Comparison of ENCODE assay signal across 8 cellular contexts in genomic region chr2:176126929-176127768, GRCh38. TPM values are rescaled to one million over a fixed set of nuclear protein-coding genes. Genes with fewer than 3 reads are reported as not detected.
A peak's percentile ranks its signal among the peaks of the same experiment; 100 is the strongest.
DNase-seq lines count a peak whose midpoint lies in the region.

No MANE protein-coding gene starts in this region.

- DNase-seq in DMS 273 (lab: John Stamatoyannopoulos, UW; ENCODE audit: unreplicated experiment) (peak; percentile 85), DMS 273 treated with DMSO at 0.1 percent for 48 hours (lab: John Stamatoyannopoulos, UW) (no peak), NCI-H2171 treated with DMSO at 0.1 percent for 48 hours (lab: John Stamatoyannopoulos, UW) (peak; percentile 57), ecto neural progenitor cell (ENCODE audit: low spot score) (peak; percentile 68), myocyte (ENCODE audit: low read depth) (peak; percentile 71), AG20443 (ENCODE audit: low spot score) (no peak)
- DNase-seq in activated CD4-positive, alpha-beta T cell treated with anti-CD3 and anti-CD28 coated beads, Interleukin-2, amount 50 U/mL, for 1 hour: peak; percentile 72
- peak; percentile 31 for DNase-seq in stimulated activated naive CD4-positive, alpha-beta T cell treated with Interleukin-2 at 50 U/mL for 16 hours (lab: John Stamatoyannopoulos, UW)

RNA-seq across cellular contexts. Expression of gene HOXD8, which starts 2.4 kb away (rescaled TPM):
- total RNA-seq in myocyte: 0.88 and 2.2 TPM in 2 replicates
- 2.3 TPM for polyA plus RNA-seq in myocyte (2012)

RNA-seq across cellular contexts. Expression of gene HOXD9, which starts 4.6 kb away (rescaled TPM):
- 0.16 and 0.29 TPM in 2 replicates for total RNA-seq in myocyte
- polyA plus RNA-seq in myocyte (2012): 0.21 TPM

RNA-seq across cellular contexts. Expression of gene HOXD10, which starts 10.6 kb away (rescaled TPM):
- not detected in 2 replicates for total RNA-seq in myocyte
- not detected for polyA plus RNA-seq in myocyte (2012)

RNA-seq across cellular contexts. Expression of gene HOXD11, which starts 20.1 kb away (rescaled TPM):
- not detected in 2 replicates for total RNA-seq in myocyte
- not detected for polyA plus RNA-seq in myocyte (2012)

RNA-seq across cellular contexts. Expression of gene HOXD4, which starts 24.2 kb away (rescaled TPM):
- total RNA-seq in myocyte: not detected in 2 replicates
- 0.16 TPM for polyA plus RNA-seq in myocyte (2012)

Comparison
In these comparisons a context has a peak if more than half of its experiments do, and no peak if none do; other contexts are left out.
1. DNase-seq: peak in DMS 273 (single experiment), NCI-H2171 treated with DMSO at 0.1 percent for 48 hours (single experiment), activated CD4-positive, alpha-beta T cell treated with anti-CD3 and anti-CD28 coated beads, Interleukin-2, amount 50 U/mL, for 1 hour (single experiment), ecto neural progenitor cell (single experiment), myocyte (single experiment) and stimulated activated naive CD4-positive, alpha-beta T cell treated with Interleukin-2 at 50 U/mL for 16 hours (single experiment); none in DMS 273 treated with DMSO at 0.1 percent for 48 hours (single experiment) and AG20443 (single experiment).